Comparison of ENCODE assay signal across 1 cellular context in genomic region chr4:79964020-79964714, GRCh38.
TF ChIP-seq lines count a peak whose summit lies in the region.

No MANE protein-coding gene starts in this region.

TF ChIP-seq in WTC11, 78 proteins besides CTCF, POLR2A, EP300 and RAD21 (continued from another document):
- TF ChIP-seq, protein P1, sequence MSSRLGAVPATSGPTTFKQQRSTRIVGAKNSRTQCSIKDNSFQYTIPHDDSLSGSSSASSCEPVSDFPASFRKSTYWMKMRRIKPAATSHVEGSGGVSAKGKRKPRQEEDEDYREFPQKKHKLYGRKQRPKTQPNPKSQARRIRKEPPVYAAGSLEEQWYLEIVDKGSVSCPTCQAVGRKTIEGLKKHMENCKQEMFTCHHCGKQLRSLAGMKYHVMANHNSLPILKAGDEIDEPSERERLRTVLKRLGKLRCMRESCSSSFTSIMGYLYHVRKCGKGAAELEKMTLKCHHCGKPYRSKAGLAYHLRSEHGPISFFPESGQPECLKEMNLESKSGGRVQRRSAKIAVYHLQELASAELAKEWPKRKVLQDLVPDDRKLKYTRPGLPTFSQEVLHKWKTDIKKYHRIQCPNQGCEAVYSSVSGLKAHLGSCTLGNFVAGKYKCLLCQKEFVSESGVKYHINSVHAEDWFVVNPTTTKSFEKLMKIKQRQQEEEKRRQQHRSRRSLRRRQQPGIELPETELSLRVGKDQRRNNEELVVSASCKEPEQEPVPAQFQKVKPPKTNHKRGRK (CRISPR knock-in tag; IDR thresholded peaks at IDR 0.05; ENCODE audit: borderline replicate concordance) = no peak
- no peak for TF ChIP-seq ZNF396 (CRISPR knock-in tag; IDR thresholded peaks at IDR 0.05; ENCODE audit: borderline replicate concordance)
- no peak for TF ChIP-seq FOXJ3 (CRISPR knock-in tag; IDR thresholded peaks at IDR 0.05; ENCODE audit: borderline replicate concordance)
